23 cellular contexts compared by ENCODE assay signal in genomic region chr10:132078746-132079345, GRCh38. TPM values are rescaled to one million over a fixed set of nuclear protein-coding genes. Genes with fewer than 3 reads are reported as not detected.
A peak's percentile ranks its signal among the peaks of the same experiment; 100 is the strongest.
DNase-seq lines count a peak whose midpoint lies in the region; ATAC-seq and TF ChIP-seq lines count a peak whose summit lies in the region.
"Had no signal": no experiment of that assay in that cellular context is flagged by ENCODE, and none has a peak within 500 bp of the region (broad histone marks: within the 10 kb centered on the region; RNA-seq: fewer than 3 reads in every experiment).

No MANE protein-coding gene starts in this region.

- 84% methylated on average over 29 of the region's 30 CpGs for WGBS in hepatocyte (ENCODE audit: low lambda C conversion rate, missing lambda C conversion rate)
- whole genome bisulfite sequencing in psoas muscle, 3 donors = 60 to 71% (median 62%) methylated on average over 29 to 30 of the region's 30 CpGs

- DNase-seq in GM23338 (ENCODE audit: low spot score) = peak; percentile 36
- DNase-seq in dorsolateral prefrontal cortex = peak in 8 of 10 donors; percentile 39 to 72 (median 63)
- peak; percentile 3 for DNase-seq in hepatocyte (ENCODE audit: low spot score)
- peak in 1 of 2 donors; percentile 52 for DNase-seq in psoas muscle
- no peak for DNase-seq in activated effector memory CD4-positive, alpha-beta T cell treated with anti-CD3 and anti-CD28 coated beads, Interleukin-2, amount 50 U/mL, for 16 hours
- no peak for DNase-seq in activated CD4-positive, CD25-positive, alpha-beta regulatory T cell (lab: John Stamatoyannopoulos, UW)
- DNase-seq in stimulated activated CD4-positive, alpha-beta T cell treated with anti-CD3 and anti-CD28 coated beads, Interleukin-4, amount 100 ng/mL, for 1 hour = no peak
- DNase-seq in left colon = no peak
- DNase-seq: activated CD4-positive, alpha-beta T cell treated with anti-CD3 and anti-CD28 coated beads for 48 hours; activated naive CD8-positive, alpha-beta T cell treated with anti-CD3 and anti-CD28 coated beads, Interleukin-2, amount 10 ng/mL, durations not matched to agents 7 days and 5 days; NCI-H1105; NCI-H2029 treated with DMSO at 0.1 percent for 48 hours; NCI-H345; OCI-M1; SIG-M5; stimulated activated CD4-positive, alpha-beta T cell treated with anti-CD3 and anti-CD28 coated beads, Interleukin-4, amount 100 ng/mL, for 4 hours; stimulated activated naive CD8-positive, alpha-beta T cell treated with anti-CD3 and anti-CD28 coated beads, Interleukin-15, Interleukin-2, amounts not matched to agents 100 U/mL and 50 U/mL, for 24 hours; T-cell; transverse colon had no signal

- H3K4me2 ChIP-seq in GM23338 = no peak overlapping the region
- H3K4me2 ChIP-seq in hepatocyte = no peak overlapping the region

- no peak overlapping the region for H3K4me3 Mint-ChIP-seq in GM23338
- H3K4me3 Mint-ChIP-seq: activated naive CD8-positive, alpha-beta T cell treated with anti-CD3 and anti-CD28 coated beads, Interleukin-2, amount 10 ng/mL, durations not matched to agents 7 days and 5 days; T-cell had no signal

- no peak overlapping the region for H3K27ac Mint-ChIP-seq in GM23338
- H3K27ac Mint-ChIP-seq: activated naive CD8-positive, alpha-beta T cell treated with anti-CD3 and anti-CD28 coated beads, Interleukin-2, amount 10 ng/mL, durations not matched to agents 7 days and 5 days; T-cell had no signal

- no peaks in the 10 kb centered on the region for H3K9me3 ChIP-seq in hepatocyte (ENCODE audit: low read depth)
- no peaks in the 10 kb centered on the region for H3K9me3 ChIP-seq in psoas muscle
- H3K9me3 ChIP-seq: neutrophil, transverse colon had no signal

- TF ChIP-seq CTCF in GM23338 (conservative IDR thresholded peaks at IDR 0.05; ENCODE audit: low read depth in 2 of 2) = no peak
- TF ChIP-seq CTCF in dorsolateral prefrontal cortex (IDR thresholded peaks at IDR 0.05 in 54 of 56, conservative IDR thresholded peaks at IDR 0.05 in 2 of 56; ENCODE audit: low read depth in 1 of 56, partially characterized antibody in 56 of 56) = no peak
- TF ChIP-seq CTCF in hepatocyte (IDR thresholded peaks at IDR 0.05; ENCODE audit: poor library complexity) = no peak
- no peak for TF ChIP-seq CTCF in psoas muscle (IDR thresholded peaks at IDR 0.05)

- no peak overlapping the region for H3K27ac ChIP-seq in GM23338 (ENCODE audit: low read depth)
- H3K27ac ChIP-seq in dorsolateral prefrontal cortex = peak overlapping the region in 45 of 59 donors; percentile 2 to 87 (median 51)
- H3K27ac ChIP-seq in hepatocyte = no peak overlapping the region
- no peak overlapping the region for H3K27ac ChIP-seq in psoas muscle
- H3K27ac ChIP-seq: BLaER1 treated with 17β-estradiol and CSF1 and Interleukin-3, amounts not matched to agents 10 nM and 100 nM; gastroesophageal sphincter; neutrophil; transverse colon had no signal

- H2AFZ ChIP-seq in GM23338 = no peak overlapping the region
- no peak overlapping the region for H2AFZ ChIP-seq in hepatocyte

- ATAC-seq in GM23338 = peak; percentile 84
- ATAC-seq in psoas muscle = peak in 3 of 4 donors; percentile 45 to 67 (median 65)
- no peak for ATAC-seq in left colon
- ATAC-seq: gastroesophageal sphincter; HepG2; stimulated activated naive CD8-positive, alpha-beta T cell treated with anti-CD3 and anti-CD28 coated beads, Interleukin-15, Interleukin-2, amounts not matched to agents 100 U/mL and 50 U/mL, for 24 hours; T-cell had no signal

- no peak overlapping the region for H3K4me3 ChIP-seq in GM23338
- peak overlapping the region in 51 of 59 donors; percentile 8 to 59 (median 33) for H3K4me3 ChIP-seq in dorsolateral prefrontal cortex
- H3K4me3 ChIP-seq in hepatocyte = no peak overlapping the region
- H3K4me3 ChIP-seq in psoas muscle = no peak overlapping the region
- H3K4me3 ChIP-seq: BLaER1 treated with 17β-estradiol and CSF1 and Interleukin-3, amounts not matched to agents 10 nM and 100 nM; gastroesophageal sphincter; transverse colon had no signal

- H4K20me1 ChIP-seq in GM23338 (replicated peaks; ENCODE audit: insufficient read depth) (no peaks in the 10 kb centered on the region), hepatocyte (ENCODE audit: insufficient read depth, poor library complexity, severe bottlenecking) (no peaks in the 10 kb centered on the region)
- H4K20me1 ChIP-seq: BLaER1 treated with 17β-estradiol and CSF1 and Interleukin-3, amounts not matched to agents 10 nM and 100 nM had no signal

- H3K4me1 ChIP-seq in GM23338 (ENCODE audit: insufficient read depth) (no peaks in the 10 kb centered on the region), hepatocyte (ENCODE audit: insufficient read depth) (no peaks in the 10 kb centered on the region), psoas muscle (no peaks in the 10 kb centered on the region)
- H3K4me1 ChIP-seq: gastroesophageal sphincter, transverse colon had no signal

- H3K27me3 ChIP-seq in GM23338 (ENCODE audit: insufficient read depth) (no peaks in the 10 kb centered on the region), dorsolateral prefrontal cortex (no peaks in the 10 kb centered on the region), hepatocyte (no peaks in the 10 kb centered on the region), psoas muscle (ENCODE audit: insufficient read depth in 3 of 3, low read length in 2 of 3) (no peaks in the 10 kb centered on the region)
- H3K27me3 ChIP-seq: BLaER1 treated with 17β-estradiol and CSF1 and Interleukin-3, amounts not matched to agents 10 nM and 100 nM; gastroesophageal sphincter; neutrophil; transverse colon had no signal

- H3F3A ChIP-seq in GM23338 (replicated peaks; ENCODE audit: low read depth) = no peaks in the 10 kb centered on the region

- H3K9me2 ChIP-seq in GM23338 (ENCODE audit: insufficient read depth) (no peaks in the 10 kb centered on the region), hepatocyte (replicated peaks; ENCODE audit: insufficient read depth) (no peaks in the 10 kb centered on the region)

- peaks cover 18% of the 10 kb centered on the region for H3K4me1 Mint-ChIP-seq in GM23338
- H3K4me1 Mint-ChIP-seq: activated naive CD8-positive, alpha-beta T cell treated with anti-CD3 and anti-CD28 coated beads, Interleukin-2, amount 10 ng/mL, durations not matched to agents 7 days and 5 days; T-cell had no signal

- H3K36me3 ChIP-seq in GM23338 (ENCODE audit: insufficient read depth) (no peaks in the 10 kb centered on the region), hepatocyte (replicated peaks; ENCODE audit: insufficient read depth, low read depth) (no peaks in the 10 kb centered on the region), psoas muscle (ENCODE audit: insufficient read depth in 1 of 2, low read depth in 1 of 2) (no peaks in the 10 kb centered on the region)
- H3K36me3 ChIP-seq: BLaER1 treated with 17β-estradiol and CSF1 and Interleukin-3, amounts not matched to agents 10 nM and 100 nM; gastroesophageal sphincter; neutrophil; transverse colon had no signal

- H3K36me3 Mint-ChIP-seq in GM23338 (ENCODE audit: low read depth) = no peaks in the 10 kb centered on the region
- H3K36me3 Mint-ChIP-seq: activated naive CD8-positive, alpha-beta T cell treated with anti-CD3 and anti-CD28 coated beads, Interleukin-2, amount 10 ng/mL, durations not matched to agents 7 days and 5 days; T-cell had no signal

- intact Hi-C loops in dorsolateral prefrontal cortex (cut with DNase I) (no loop called here), psoas muscle (cut with DNase I) (no loop called here), left colon (cut with DNase I, micrococcal nuclease) (no loop called here)

- peaks cover 6% of the 10 kb centered on the region for H3K27me3 Mint-ChIP-seq in GM23338 (ENCODE audit: insufficient read depth, low read depth, poor library complexity)

- H3K79me2 ChIP-seq in GM23338 (replicated peaks; ENCODE audit: insufficient read depth) (no peaks in the 10 kb centered on the region), hepatocyte (no peaks in the 10 kb centered on the region)

- 0 out of 3 replicates have a peak, but pooled peaks cover 3% of the 10 kb centered on the region for H3K9me3 Mint-ChIP-seq in GM23338
- H3K9me3 Mint-ChIP-seq: activated naive CD8-positive, alpha-beta T cell treated with anti-CD3 and anti-CD28 coated beads, Interleukin-2, amount 10 ng/mL, durations not matched to agents 7 days and 5 days had no signal

TF ChIP-seq in GM23338, 12 proteins besides CTCF, POLR2A, EP300 and RAD21 (continues in another document):
- TF ChIP-seq POLR2AphosphoS5 (IDR thresholded peaks at IDR 0.05; ENCODE audit: low read depth) (no peak), ZNF114 (CRISPR knock-in tag; IDR thresholded peaks at IDR 0.05) (no peak)

RNA-seq across cellular contexts. Expression of gene JAKMIP3, which starts 13.1 kb away (rescaled TPM):
- total RNA-seq in GM23338 (2014; rRNA removed; shearing (Covaris generic)) = 0.47 and 1.2 TPM in 2 replicates
- polyA plus RNA-seq in GM23338 (2016; fragmentation: Nextera tagmentation; extraction: Ambion mirVana) = 0.70 and 0.87 TPM in 2 replicates
- total RNA-seq in dorsolateral prefrontal cortex = 10 to 100 TPM; 18.7 to 66.0 (median 31.7) TPM
- 0.10 and 0.32 TPM in 2 replicates for total RNA-seq in hepatocyte
- 0.02 and 0.56 TPM in 2 replicates for polyA plus RNA-seq in hepatocyte
- total RNA-seq in psoas muscle = 1 to 10 TPM in 1 of 4 donors, under 1 TPM in 3; 0.49 to 1.7 (median 0.54) TPM
- under 1 TPM; 0.12 to 0.86 (median 0.37) TPM for polyA plus RNA-seq in psoas muscle
- under 1 TPM; 0.06 to 0.14 TPM for total RNA-seq in left colon

Comparison
In these comparisons a context has a peak if more than half of its experiments do, and no peak if none do; other contexts are left out.
1. DNase-seq: peak in GM23338 (single experiment), dorsolateral prefrontal cortex (8 of 10) and hepatocyte (single experiment); none in activated effector memory CD4-positive, alpha-beta T cell treated with anti-CD3 and anti-CD28 coated beads, Interleukin-2, amount 50 U/mL, for 16 hours (single experiment), activated CD4-positive, CD25-positive, alpha-beta regulatory T cell (0 of 4), stimulated activated CD4-positive, alpha-beta T cell treated with anti-CD3 and anti-CD28 coated beads, Interleukin-4, amount 100 ng/mL, for 1 hour (single experiment) and left colon (0 of 2).
2. H3K27ac ChIP-seq: peak in dorsolateral prefrontal cortex (45 of 59); none in GM23338 (single experiment), hepatocyte (single experiment) and psoas muscle (single experiment).
3. H3K4me3 ChIP-seq: peak in dorsolateral prefrontal cortex (51 of 59); none in GM23338 (single experiment), hepatocyte (single experiment) and psoas muscle (single experiment).